ENCODE assay signal across 14 cellular contexts in genomic region chr5:59800375-59800893, GRCh38.
A peak's percentile ranks its signal among the peaks of the same experiment; 100 is the strongest.
DNase-seq lines count a peak whose midpoint lies in the region; ATAC-seq and TF ChIP-seq lines count a peak whose summit lies in the region.
"Had no signal": no experiment of that assay in that cellular context is flagged by ENCODE, and none has a peak within 500 bp of the region (broad histone marks: within the 10 kb centered on the region; RNA-seq: fewer than 3 reads in every experiment).

No MANE protein-coding gene starts in this region.

- peaks cover 0 to 5% (median 0%) of the 10 kb centered on the region in 4 donors for H3K4me1 ChIP-seq in Peyer's patch

- peak; percentile 29; the same call in 1 of the 2 replicates for TF ChIP-seq CTCF in RWPE1 (conservative IDR thresholded peaks at IDR 0.05; ENCODE audit: low read depth)
- no peak for TF ChIP-seq CTCF in neural cell (IDR thresholded peaks at IDR 0.05; ENCODE audit: poor library complexity, severe bottlenecking)
- no peak for TF ChIP-seq CTCF in Peyer's patch (IDR thresholded peaks at IDR 0.05)

- CTCF ChIA-PET in RWPE1 (lab: Yijun Ruan, JAX) = interaction anchor here (0.6 to 2.8 kb wide), 14 partner anchors 8 to 1659 kb away, joined by 3 to 24 read pairs (median 4); no protein-coding TSS in a partner anchor

- H3K9me2 ChIP-seq in neural cell (ENCODE audit: insufficient read depth, low read length) = no peaks in the 10 kb centered on the region

- peak; percentile 14 for DNase-seq in DMS53 (lab: John Stamatoyannopoulos, UW)
- DNase-seq in DMS53 treated with DMSO at 0.1 percent for 48 hours (lab: John Stamatoyannopoulos, UW; ENCODE audit: unreplicated experiment) = no peak
- no peak for DNase-seq in RWPE1 (ENCODE audit: low spot score)
- no peak for DNase-seq in NCI-H748 treated with DMSO at 0.1 percent for 48 hours (lab: John Stamatoyannopoulos, UW)
- DNase-seq in Peyer's patch = no peak
- no peak for DNase-seq in H4 (ENCODE audit: low spot score)
- DNase-seq: 8988T; activated CD4-positive, alpha-beta memory T cell treated with anti-CD3 and anti-CD28 coated beads, Interleukin-2, amount 10 ng/mL, durations not matched to agents 7 days and 5 days; activated naive CD4-positive, alpha-beta T cell; MG63; stimulated activated CD8-positive, alpha-beta memory T cell treated with anti-CD3 and anti-CD28 coated beads, Interleukin-4, amount 100 ng/mL, for 48 hours had no signal

- H3K9ac ChIP-seq in neural cell (ENCODE audit: low read length) = no peak overlapping the region

- H4K20me1 ChIP-seq in neural cell (ENCODE audit: insufficient read depth) = no peaks in the 10 kb centered on the region

- peak; percentile 6 for ATAC-seq in HG02763 (IDR thresholded peaks at IDR 0.05; ENCODE audit: unreplicated experiment)

- no peak for TF ChIP-seq POLR2A in Peyer's patch (IDR thresholded peaks at IDR 0.05)

- POLR2A ChIA-PET in RWPE1 (lab: Yijun Ruan, JAX; ENCODE audit: low non-redundant PET) = no interaction called here

- H3K9me3 ChIP-seq in neural cell (ENCODE audit: low read length) (no peaks in the 10 kb centered on the region), Peyer's patch (no peaks in the 10 kb centered on the region)
- H3K9me3 ChIP-seq: MG63 had no signal

- TF ChIP-seq RAD21 in neural cell (conservative IDR thresholded peaks at IDR 0.05) = no peak

- no peak overlapping the region for H2AFZ ChIP-seq in neural cell (ENCODE audit: low read depth, low read length)

- no peak for TF ChIP-seq EP300 in neural cell (conservative IDR thresholded peaks at IDR 0.05; ENCODE audit: poor library complexity, severe bottlenecking)

- H3K27ac ChIP-seq in RWPE1 (no peak overlapping the region), neural cell (ENCODE audit: low read length) (no peak overlapping the region), Peyer's patch (no peak overlapping the region)
- H3K27ac ChIP-seq: HL-60 had no signal

- H3K27me3 ChIP-seq in neural cell (ENCODE audit: insufficient read depth, low read depth, low read length) = no peaks in the 10 kb centered on the region
- no peaks in the 10 kb centered on the region for H3K27me3 ChIP-seq in Peyer's patch
- H3K27me3 ChIP-seq: MG63 had no signal

- H3K4me3 ChIP-seq in neural cell (ENCODE audit: low read length) = no peak overlapping the region
- no peak overlapping the region for H3K4me3 ChIP-seq in Peyer's patch
- H3K4me3 ChIP-seq: MG63 had no signal

- no peaks in the 10 kb centered on the region for H3K79me2 ChIP-seq in neural cell (replicated peaks; ENCODE audit: insufficient read depth, low read length)

- no peaks in the 10 kb centered on the region for H3F3A ChIP-seq in neural cell (ENCODE audit: insufficient read depth, low read length, poor library complexity, severe bottlenecking)

- H3K4me2 ChIP-seq in neural cell (ENCODE audit: low read length) = no peak overlapping the region

- no peaks in the 10 kb centered on the region for H3K36me3 ChIP-seq in neural cell (ENCODE audit: insufficient read depth, low read length)
- H3K36me3 ChIP-seq in Peyer's patch = no peaks in the 10 kb centered on the region
- H3K36me3 ChIP-seq: MG63 had no signal

TF ChIP-seq in neural cell, 6 proteins besides CTCF, POLR2A, EP300 and RAD21:
- no peak for TF ChIP-seq POLR2AphosphoS5 (IDR thresholded peaks at IDR 0.05)
- TF ChIP-seq SMC3 (conservative IDR thresholded peaks at IDR 0.05; ENCODE audit: poor library complexity) = peak; percentile 17
